23 cellular contexts compared by ENCODE assay signal in the genomic region with DNA sequence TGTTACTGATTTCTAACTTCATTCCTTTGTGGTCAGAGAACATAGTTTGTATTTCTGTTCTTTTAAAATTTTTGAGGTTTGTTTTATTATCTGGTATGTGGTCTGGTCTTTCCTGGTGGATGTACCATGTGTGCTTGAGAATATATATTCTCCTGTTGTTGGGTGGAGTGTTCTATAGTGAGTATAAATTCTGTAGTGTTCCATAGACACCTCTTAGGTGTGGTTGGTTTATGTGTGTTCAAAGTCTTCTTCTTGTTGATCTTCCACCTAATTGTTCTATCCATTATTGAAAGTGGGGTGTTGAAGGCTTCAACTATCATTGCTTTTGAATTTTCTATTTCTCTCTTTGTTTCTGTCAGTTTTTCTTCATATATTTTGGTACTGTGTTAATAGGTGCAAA. TPM values are rescaled to one million over a fixed set of nuclear protein-coding genes. Genes with fewer than 3 reads are reported as not detected.
DNase-seq lines count a peak whose midpoint lies in the region; ATAC-seq, FAIRE-seq and TF ChIP-seq lines count a peak whose summit lies in the region.
"Had no signal": no experiment of that assay in that cellular context is flagged by ENCODE, and none has a peak within 500 bp of the region (broad histone marks: within the 10 kb centered on the region; RNA-seq: fewer than 3 reads in every experiment).

No MANE protein-coding gene starts in this region.

- intact Hi-C loops in Caco-2 (cut with micrococcal nuclease; ENCODE audit: unreplicated experiment) (no loop called here), endothelial cell of umbilical vein (cut with micrococcal nuclease) (no loop called here), dorsolateral prefrontal cortex (cut with DNase I) (no loop called here)

- BruUV-seq in Caco-2 (replicated peaks; lab: Mats Ljungman, UMichigan) (TSS peak; percentile 99), endothelial cell of umbilical vein (replicated peaks; lab: Mats Ljungman, UMichigan) (TSS peak; percentile 96)

- H3K9me1 ChIP-seq in endothelial cell of umbilical vein (replicated peaks; ENCODE audit: control insufficient read depth, extremely low read depth, insufficient read depth, low read length) = no peaks in the 10 kb centered on the region

- H3K27me3 ChIP-seq in Caco-2 (replicated peaks; ENCODE audit: control insufficient read depth, insufficient read depth, low read length) = no peaks in the 10 kb centered on the region
- no peaks in the 10 kb centered on the region for H3K27me3 ChIP-seq in endothelial cell of umbilical vein (ENCODE audit: control insufficient read depth in 2 of 2, insufficient read depth in 2 of 2, low read length in 2 of 2)
- H3K27me3 ChIP-seq in thoracic aorta (replicated peaks; ENCODE audit: insufficient read depth) = no peaks in the 10 kb centered on the region
- H3K27me3 ChIP-seq in GM23248 (replicated peaks; ENCODE audit: insufficient read depth) = no peaks in the 10 kb centered on the region
- no peaks in the 10 kb centered on the region for H3K27me3 ChIP-seq in dorsolateral prefrontal cortex
- H3K27me3 ChIP-seq: BLaER1 treated with 17β-estradiol and CSF1 and Interleukin-3, amounts not matched to agents 10 nM and 100 nM had no signal

- DNase-seq in activated T-cell treated with anti-CD3 and anti-CD28 coated beads, Interleukin-2, amount 50 U/mL, for 72 hours = no peak
- no peak for DNase-seq in activated T-cell treated with anti-CD3 and anti-CD28 coated beads, Interleukin-2, amount 50 U/mL, for 48 hours
- DNase-seq in Caco-2 (no peak), endothelial cell of umbilical vein (ENCODE audit: low read depth, low spot score) (no peak), thoracic aorta (ENCODE audit: low spot score) (no peak), GM23248 (no peak), dorsolateral prefrontal cortex (no peak), NCI-H2196 treated with DMSO at 0.1 percent for 48 hours (lab: John Stamatoyannopoulos, UW; ENCODE audit: unreplicated experiment) (no peak)
- DNase-seq: ACHN, EL, H7, MV-4-11, NCI-H1105 treated with DMSO at 0.1 percent for 48 hours, NCI-H1694, NCI-H2081, NCI-H2171, NCI-H526, OCI-M1 had no signal

- in situ Hi-C loops in GM23248 (cut with MboI) = no loop called here

- no peak for TF ChIP-seq POLR2A in endothelial cell of umbilical vein (IDR thresholded peaks at IDR 0.05; ENCODE audit: low read depth, low read length)

- H3K4me1 Mint-ChIP-seq in activated T-cell treated with anti-CD3 and anti-CD28 coated beads, Interleukin-2, amount 50 U/mL, for 72 hours (ENCODE audit: low read depth) = peaks cover 54% of the 10 kb centered on the region
- peaks cover 17% of the 10 kb centered on the region for H3K4me1 Mint-ChIP-seq in Caco-2 (ENCODE audit: low read depth, unreplicated experiment)

- H3K9ac ChIP-seq in endothelial cell of umbilical vein (replicated peaks; ENCODE audit: extremely low read depth, insufficient read depth, low read length) = no peak overlapping the region
- H3K9ac ChIP-seq in GM23248 = no peak overlapping the region
- H3K9ac ChIP-seq: BLaER1 treated with 17β-estradiol and CSF1 and Interleukin-3, amounts not matched to agents 10 nM and 100 nM had no signal

- CTCF ChIA-PET in Caco-2 (lab: Charles Lee) = no interaction called here
- CTCF ChIA-PET in endothelial cell of umbilical vein (lab: Charles Lee) = interaction anchor here (1.0 kb wide), 1 partner anchor 14 kb away, joined by 4 read pairs; no protein-coding TSS in a partner anchor

- H3K27ac Mint-ChIP-seq in activated T-cell treated with anti-CD3 and anti-CD28 coated beads, Interleukin-2, amount 50 U/mL, for 72 hours = peak overlapping the region; percentile 60
- H3K27ac Mint-ChIP-seq in Caco-2 (ENCODE audit: unreplicated experiment) = no peak overlapping the region

- H4K20me1 ChIP-seq in endothelial cell of umbilical vein (replicated peaks; ENCODE audit: control insufficient read depth, extremely low read depth, insufficient read depth, low read length) (no peaks in the 10 kb centered on the region), GM23248 (ENCODE audit: insufficient read depth) (no peaks in the 10 kb centered on the region)

- H2AFZ ChIP-seq in endothelial cell of umbilical vein (ENCODE audit: low read depth, low read length) (no peak overlapping the region), GM23248 (no peak overlapping the region)

- H3K4me3 Mint-ChIP-seq in activated T-cell treated with anti-CD3 and anti-CD28 coated beads, Interleukin-2, amount 50 U/mL, for 72 hours = peak overlapping the region in 1 of 2 donors; percentile 31
- H3K4me3 Mint-ChIP-seq in Caco-2 (ENCODE audit: unreplicated experiment) = no peak overlapping the region

- TF ChIP-seq CTCF in Caco-2 (IDR thresholded peaks at IDR 0.05; ENCODE audit: insufficient read depth in 1 of 2, low read depth in 1 of 2, low read length in 1 of 2, severe bottlenecking in 1 of 2, unreplicated experiment in 1 of 2) (no peak), endothelial cell of umbilical vein (IDR thresholded peaks at IDR 0.05; ENCODE audit: extremely low read depth in 1 of 2, insufficient read depth in 1 of 2, low read depth in 1 of 2, low read length in 2 of 2) (no peak), thoracic aorta (IDR thresholded peaks at IDR 0.05) (no peak), dorsolateral prefrontal cortex (IDR thresholded peaks at IDR 0.05 in 54 of 56, conservative IDR thresholded peaks at IDR 0.05 in 2 of 56; ENCODE audit: low read depth in 1 of 56, partially characterized antibody in 56 of 56) (no peak)

- FAIRE-seq in endothelial cell of umbilical vein (lab: Jason Lieb, UNC) = no peak
- FAIRE-seq: D721Med, RCC 7860 had no signal

- no peaks in the 10 kb centered on the region for H3K36me3 ChIP-seq in Caco-2 (ENCODE audit: control insufficient read depth, insufficient read depth, low read length)
- no peaks in the 10 kb centered on the region for H3K36me3 ChIP-seq in endothelial cell of umbilical vein (ENCODE audit: control insufficient read depth in 2 of 2, extremely low read depth in 1 of 2, insufficient read depth in 2 of 2, low read length in 2 of 2)
- H3K36me3 ChIP-seq in thoracic aorta = no peaks in the 10 kb centered on the region
- H3K36me3 ChIP-seq in GM23248 (ENCODE audit: low read depth) = peaks cover 4% of the 10 kb centered on the region; the same call in 1 of the 2 replicates

- H3F3A ChIP-seq in GM23248 (ENCODE audit: insufficient read depth) = peaks cover 16% of the 10 kb centered on the region

- H3K4me1 ChIP-seq in Caco-2 (peaks cover 12% of the 10 kb centered on the region), endothelial cell of umbilical vein (ENCODE audit: control insufficient read depth, extremely low read depth, insufficient read depth, low read length) (peaks cover 3% of the 10 kb centered on the region), thoracic aorta (ENCODE audit: control insufficient read depth in 1 of 2, low read depth in 2 of 2) (peaks cover 25 to 35% of the 10 kb centered on the region in 2 donors), GM23248 (ENCODE audit: insufficient read depth) (peaks cover 16% of the 10 kb centered on the region)

- H3K27ac ChIP-seq in endothelial cell of umbilical vein (ENCODE audit: insufficient read depth, low read depth, low read length) = no peak overlapping the region
- peak overlapping the region; percentile 77 to 84 for H3K27ac ChIP-seq in thoracic aorta
- no peak overlapping the region for H3K27ac ChIP-seq in GM23248
- H3K27ac ChIP-seq in dorsolateral prefrontal cortex = peak overlapping the region in 1 of 59 donors; percentile 10
- H3K27ac ChIP-seq: 22Rv1; BLaER1 treated with 17β-estradiol and CSF1 and Interleukin-3, amounts not matched to agents 10 nM and 100 nM had no signal

- H3K4me2 ChIP-seq in endothelial cell of umbilical vein (ENCODE audit: insufficient read depth, low read length) = no peak overlapping the region
- no peak overlapping the region for H3K4me2 ChIP-seq in GM23248 (ENCODE audit: unreplicated experiment)
- H3K4me2 ChIP-seq: BLaER1 treated with 17β-estradiol and CSF1 and Interleukin-3, amounts not matched to agents 10 nM and 100 nM had no signal

- POLR2A ChIA-PET in Caco-2 (lab: Charles Lee) (no interaction called here), endothelial cell of umbilical vein (lab: Charles Lee) (no interaction called here)

- H3K79me2 ChIP-seq in endothelial cell of umbilical vein (ENCODE audit: control insufficient read depth, insufficient read depth, low read length) (peaks cover 19% of the 10 kb centered on the region), GM23248 (ENCODE audit: insufficient read depth) (peaks cover 95% of the 10 kb centered on the region)

- no peak for ATAC-seq in activated T-cell treated with anti-CD3 and anti-CD28 coated beads, Interleukin-2, amount 50 U/mL, for 72 hours (replicated peaks in 1 of 2)
- ATAC-seq in thoracic aorta (ENCODE audit: insufficient number of reproducible peaks, low FRiP score, low read depth) = no peak

- no peaks in the 10 kb centered on the region for H3K9me3 ChIP-seq in Caco-2
- no peaks in the 10 kb centered on the region for H3K9me3 ChIP-seq in endothelial cell of umbilical vein (replicated peaks; ENCODE audit: control insufficient read depth, insufficient read depth, low read length)
- no peaks in the 10 kb centered on the region for H3K9me3 ChIP-seq in thoracic aorta
- H3K9me3 ChIP-seq in GM23248 (ENCODE audit: low read depth) = no peaks in the 10 kb centered on the region

- no peaks in the 10 kb centered on the region for H3K9me2 ChIP-seq in GM23248 (ENCODE audit: insufficient read depth)

- dilution Hi-C loops in endothelial cell of umbilical vein (cut with MboI; ENCODE audit: extremely low pct_ligation_motif_present, low sequenced_read_pairs) = no loop called here

- H3K27me3 Mint-ChIP-seq in activated T-cell treated with anti-CD3 and anti-CD28 coated beads, Interleukin-2, amount 50 U/mL, for 72 hours (ENCODE audit: low read depth) = no peaks in the 10 kb centered on the region
- H3K27me3 Mint-ChIP-seq in Caco-2 (ENCODE audit: insufficient read depth, unreplicated experiment) = no peaks in the 10 kb centered on the region
- H3K27me3 Mint-ChIP-seq: IgD-negative memory B cell had no signal

- peaks cover 0 to 2% of the 10 kb centered on the region in 2 donors for H3K9me3 Mint-ChIP-seq in activated T-cell treated with anti-CD3 and anti-CD28 coated beads, Interleukin-2, amount 50 U/mL, for 72 hours
- H3K9me3 Mint-ChIP-seq in Caco-2 (ENCODE audit: unreplicated experiment) = peaks cover 16% of the 10 kb centered on the region
- H3K9me3 Mint-ChIP-seq: IgD-negative memory B cell had no signal

- peaks cover 7 to 30% of the 10 kb centered on the region in 2 donors for H3K36me3 Mint-ChIP-seq in activated T-cell treated with anti-CD3 and anti-CD28 coated beads, Interleukin-2, amount 50 U/mL, for 72 hours (ENCODE audit: insufficient read depth in 2 of 2)
- H3K36me3 Mint-ChIP-seq in Caco-2 (ENCODE audit: insufficient read depth, unreplicated experiment) = peaks cover 25% of the 10 kb centered on the region

- H3K4me3 ChIP-seq in Caco-2 (ENCODE audit: low read depth, low read length) = no peak overlapping the region
- H3K4me3 ChIP-seq in endothelial cell of umbilical vein (replicated peaks in 1 of 3; ENCODE audit: insufficient read depth in 1 of 3, low read depth in 1 of 3, low read length in 3 of 3) = no peak overlapping the region
- H3K4me3 ChIP-seq in thoracic aorta = no peak overlapping the region
- no peak overlapping the region for H3K4me3 ChIP-seq in GM23248
- no peak overlapping the region for H3K4me3 ChIP-seq in dorsolateral prefrontal cortex
- H3K4me3 ChIP-seq: BLaER1 treated with 17β-estradiol and CSF1 and Interleukin-3, amounts not matched to agents 10 nM and 100 nM had no signal

RNA-seq across cellular contexts. Expression of gene PPP2R5A, which starts 20.1 kb away (rescaled TPM):
- 10 to 100 TPM; 43.7 to 52.0 TPM for total RNA-seq in activated T-cell treated with anti-CD3 and anti-CD28 coated beads, Interleukin-2, amount 50 U/mL, for 72 hours
- total RNA-seq in Caco-2 (2022) (47.6 and 49.4 TPM in 2 replicates), endothelial cell of umbilical vein (27.7 and 34.5 TPM in 2 replicates), thoracic aorta (10 to 100 TPM; 46.1 to 50.6 TPM), dorsolateral prefrontal cortex (10 to 100 TPM; 20.1 to 45.5 (median 29.2) TPM)
- polyA plus RNA-seq in endothelial cell of umbilical vein (10.0 and 11.9 TPM in 2 replicates), GM23248 (2016; fragmentation: Nextera tagmentation; extraction: Ambion mirVana) (13.9 and 14.2 TPM in 2 replicates)
- polyA plus RNA-seq in endothelial cell of umbilical vein (2011; cell fraction: cytosol; rRNA removed) = 13.5 and 14.4 TPM in 2 replicates
- polyA plus RNA-seq in endothelial cell of umbilical vein (2011; cell fraction: nucleus; rRNA removed) = 14.6 and 16.5 TPM in 2 replicates
- 10.4 and 12.0 TPM in 2 replicates for polyA plus RNA-seq in endothelial cell of umbilical vein (2012)
- polyA minus RNA-seq in endothelial cell of umbilical vein = 7.4 and 8.9 TPM in 2 replicates
- 15.0 TPM for polyA minus RNA-seq in endothelial cell of umbilical vein (2011; cell fraction: cytosol; rRNA and poly(A)+ RNA removed)
- polyA minus RNA-seq in endothelial cell of umbilical vein (2011; cell fraction: nucleus; rRNA and poly(A)+ RNA removed) = 8.8 and 9.0 TPM in 2 replicates
- 31.7 and 37.9 TPM in 2 replicates for total RNA-seq in GM23248 (2014; rRNA removed; shearing (Covaris generic))

Comparison
In these comparisons a context has a peak if more than half of its experiments do, and no peak if none do; other contexts are left out.
1. H3K27ac ChIP-seq: peak in thoracic aorta (2 of 2); none in endothelial cell of umbilical vein (single experiment) and GM23248 (single experiment).